In the genomic region with DNA sequence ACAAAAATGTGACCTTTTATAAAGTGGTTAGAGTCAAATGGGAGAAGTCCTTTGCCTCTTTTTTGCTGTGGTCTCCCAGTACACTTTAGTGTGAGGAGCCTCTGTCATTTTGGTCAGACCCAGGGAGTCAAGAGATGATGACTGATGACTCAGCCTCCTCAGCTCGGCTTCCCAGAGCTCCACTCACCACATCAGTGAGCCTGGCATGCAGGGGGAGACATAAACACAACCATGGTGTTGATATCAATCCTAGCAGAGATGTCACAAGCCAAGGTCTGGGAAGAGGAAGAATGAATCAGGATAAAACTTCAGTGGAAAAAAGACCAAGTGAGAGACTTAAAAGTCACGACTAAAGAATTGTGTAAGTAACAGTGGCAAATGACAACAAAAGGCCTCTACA, we compare ENCODE assay signal across 1 cellular context.
TF ChIP-seq lines count a peak whose summit lies in the region.

No MANE protein-coding gene starts in this region.

TF ChIP-seq in HEK293T, 16 proteins besides CTCF, POLR2A, EP300 and RAD21:
- TF ChIP-seq FOXK2 (IDR thresholded peaks at IDR 0.05) (no peak), SUZ12 (IDR thresholded peaks at IDR 0.05) (no peak), CTBP1 (IDR thresholded peaks at IDR 0.05; ENCODE audit: borderline replicate concordance) (no peak)
